ENCODE assay signal across 8 cellular contexts in genomic region chr11:73597340-73597955, GRCh38. TPM values are rescaled to one million over a fixed set of nuclear protein-coding genes. Genes with fewer than 3 reads are reported as not detected.
DNase-seq lines count a peak whose midpoint lies in the region; ATAC-seq and TF ChIP-seq lines count a peak whose summit lies in the region.

No MANE protein-coding gene starts in this region.

- H3K4me2 ChIP-seq in KMS-11: peak overlapping the region; percentile 75

- no peaks in the 10 kb centered on the region for H3K36me3 ChIP-seq in KMS-11 (ENCODE audit: insufficient read depth)
- no peaks in the 10 kb centered on the region for H3K36me3 ChIP-seq in mesodermal cell (ENCODE audit: control insufficient read depth, insufficient read depth, low read length)
- no peaks in the 10 kb centered on the region for H3K36me3 ChIP-seq in uterus

- TF ChIP-seq POLR2A in uterus (IDR thresholded peaks at IDR 0.05): no peak

- H3K27ac ChIP-seq in KMS-11 (no peak overlapping the region), mesodermal cell (ENCODE audit: low read depth, low read length, severe bottlenecking) (peak overlapping the region; percentile 89), uterus (peak overlapping the region; percentile 82 to 92)

- intact Hi-C loops in uterus (cut with DNase I; ENCODE audit: low total_unique reads): no loop called here

- H3K9me3 ChIP-seq in mesodermal cell (ENCODE audit: control insufficient read depth, low read length) (no peaks in the 10 kb centered on the region), uterus (no peaks in the 10 kb centered on the region)

- H3K27me3 ChIP-seq in KMS-11 (ENCODE audit: insufficient read depth, low read depth) (no peaks in the 10 kb centered on the region), uterus (no peaks in the 10 kb centered on the region)

- 1 to 3% methylated on average over 6 to 10 of the region's 27 CpGs for WGBS in mesodermal cell (ENCODE audit: insufficient coverage in 2 of 2), 2 experiments

- H3K4me3 ChIP-seq in KMS-11 (IDR thresholded peaks at IDR 0.05; ENCODE audit: insufficient read depth, low read depth, low read length): no peak overlapping the region
- H3K4me3 ChIP-seq in mesodermal cell (ENCODE audit: extremely low read depth, insufficient read depth, low read length, poor library complexity, severe bottlenecking): peak overlapping the region; percentile 75
- H3K4me3 ChIP-seq in uterus: peak overlapping the region; percentile 97 to 100

- no peaks in the 10 kb centered on the region for H4K20me1 ChIP-seq in KMS-11 (ENCODE audit: insufficient read depth)

- no peak for ATAC-seq in HG03432 (IDR thresholded peaks at IDR 0.05; ENCODE audit: unreplicated experiment)
- ATAC-seq in GM21825 (IDR thresholded peaks at IDR 0.05; ENCODE audit: unreplicated experiment): no peak

- peak overlapping the region; percentile 89 for H2AFZ ChIP-seq in KMS-11 (ENCODE audit: low read depth)

- H3K79me2 ChIP-seq in KMS-11 (ENCODE audit: insufficient read depth, low read depth): peaks cover 6% of the 10 kb centered on the region; the same call in 1 of the 2 replicates

- H3K9ac ChIP-seq in KMS-11: peak overlapping the region; percentile 57; the same call in 1 of the 2 replicates

- peaks cover 6% of the 10 kb centered on the region for H3K4me1 ChIP-seq in KMS-11 (ENCODE audit: low read depth, poor library complexity, severe bottlenecking)
- H3K4me1 ChIP-seq in mesodermal cell (ENCODE audit: control insufficient read depth, insufficient read depth, low read length, poor library complexity, severe bottlenecking): peaks cover 9% of the 10 kb centered on the region
- H3K4me1 ChIP-seq in uterus: peaks cover 6% of the 10 kb centered on the region in 2 donors

- DNase-seq in D341Med (ENCODE audit: low spot score) (peak; percentile 44), cerebellar cortex (ENCODE audit: low spot score) (peak; percentile 23), uterus (no peak), NK-92 (lab: John Stamatoyannopoulos, UW; ENCODE audit: unreplicated experiment) (no peak)

- TF ChIP-seq CTCF in KMS-11 (conservative IDR thresholded peaks at IDR 0.05; ENCODE audit: low read depth, low read length): no peak
- TF ChIP-seq CTCF in uterus (IDR thresholded peaks at IDR 0.05): no peak

RNA-seq across cellular contexts. Expression of gene FAM168A, which starts 0.5 kb away (rescaled TPM):
- polyA plus RNA-seq in mesodermal cell (2013, experiment 1 of 2): 28.3 TPM
- 24.0 TPM for polyA plus RNA-seq in mesodermal cell (2013, experiment 2 of 2)
- total RNA-seq in uterus: 10 to 100 TPM in 3 of 4 donors, 1 to 10 TPM in 1; 7.9 to 50.3 (median 25.8) TPM

RNA-seq across cellular contexts. Expression of gene PLEKHB1, which starts 48.9 kb away (rescaled TPM):
- polyA plus RNA-seq in mesodermal cell (2013, experiment 1 of 2): 12.5 TPM
- 10.0 TPM for polyA plus RNA-seq in mesodermal cell (2013, experiment 2 of 2)
- 1 to 10 TPM in 3 of 4 donors, not detected in 1; 5.6 to 7.5 (median 6.9) TPM for total RNA-seq in uterus

Comparison
In these comparisons a context has a peak if more than half of its experiments do, and no peak if none do; other contexts are left out.
1. DNase-seq: peak in D341Med (single experiment) and cerebellar cortex (single experiment); none in uterus (0 of 2) and NK-92 (single experiment).